Comparison of ENCODE assay signal across 1 cellular context in the genomic region with DNA sequence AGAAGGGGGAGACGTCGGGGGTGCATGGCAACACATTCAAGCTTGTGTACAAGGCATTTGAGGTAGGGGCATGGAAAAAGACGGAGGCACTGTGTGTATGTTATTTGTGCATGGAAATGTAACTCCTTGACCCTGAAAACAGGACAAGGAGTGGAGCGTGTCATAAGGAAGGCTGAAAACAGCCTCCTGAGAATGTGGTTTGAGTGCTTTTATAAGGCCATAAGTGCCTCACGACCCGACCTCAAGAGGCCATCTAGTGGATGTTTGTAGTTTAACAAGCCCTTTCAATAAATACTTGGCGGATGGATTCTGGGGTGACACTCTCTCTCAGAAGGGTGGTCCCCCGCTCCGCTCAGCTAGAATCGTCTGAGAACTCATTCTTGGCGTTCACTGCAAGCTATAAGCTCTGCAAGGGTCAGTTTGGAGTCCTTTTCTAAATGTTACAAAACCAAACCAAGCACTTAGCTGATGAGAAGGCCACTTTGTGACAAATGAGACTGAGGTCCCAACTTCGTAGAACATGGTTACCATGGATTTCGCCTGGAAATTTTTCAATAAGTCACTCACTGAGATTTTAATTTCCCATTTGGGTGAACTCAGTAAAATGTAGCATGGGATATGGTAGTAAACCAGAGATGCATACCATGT.
TF ChIP-seq lines count a peak whose summit lies in the region.

No MANE protein-coding gene starts in this region.

TF ChIP-seq in GM12878, 131 proteins besides CTCF, POLR2A, EP300 and RAD21:
- TF ChIP-seq SMC3 (IDR thresholded peaks at IDR 0.05; ENCODE audit: borderline replicate concordance, low read length), result peak; percentile 23; the same call in 1 of the 2 replicates
- TF ChIP-seq RUNX3 (IDR thresholded peaks at IDR 0.05; ENCODE audit: low read length), result 0 out of 2 replicates have a peak, but pooled peaks have one; percentile 15
- TF ChIP-seq, protein P1, sequence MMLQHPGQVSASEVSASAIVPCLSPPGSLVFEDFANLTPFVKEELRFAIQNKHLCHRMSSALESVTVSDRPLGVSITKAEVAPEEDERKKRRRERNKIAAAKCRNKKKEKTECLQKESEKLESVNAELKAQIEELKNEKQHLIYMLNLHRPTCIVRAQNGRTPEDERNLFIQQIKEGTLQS (IDR thresholded peaks at IDR 0.05; ENCODE audit: borderline replicate concordance, extremely low read depth, low read depth, low read length), result no peak
TF ChIP-seq in GM12878: peak in this region for 2.
